In the genomic region with DNA sequence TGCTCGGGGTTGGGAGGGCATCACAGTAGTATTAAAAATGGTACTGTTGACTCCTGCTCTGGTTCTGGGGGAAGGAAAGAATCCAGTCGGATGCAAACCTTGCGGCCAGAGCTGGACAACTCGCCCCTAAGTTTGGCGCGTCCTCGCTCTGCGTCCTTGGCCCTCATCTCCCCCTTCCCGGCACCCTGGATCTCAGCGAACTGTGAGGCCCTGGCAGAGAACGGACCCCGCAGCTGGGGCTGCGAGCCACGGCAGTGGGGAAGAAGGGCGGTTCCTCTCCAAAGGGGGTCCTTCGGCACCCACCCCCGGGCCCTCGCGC, we compare ENCODE assay signal across 8 cellular contexts. TPM values are rescaled to one million over a fixed set of nuclear protein-coding genes. Genes with fewer than 3 reads are reported as not detected.
DNase-seq lines count a peak whose midpoint lies in the region; ATAC-seq and TF ChIP-seq lines count a peak whose summit lies in the region.

No MANE protein-coding gene starts in this region.

- DNase-seq in CD4-positive, alpha-beta T cell: no peak
- no peak for DNase-seq in Karpas-422
- no peak for DNase-seq in HK-2 (ENCODE audit: unreplicated experiment)
- no peak for DNase-seq in stimulated activated CD4-positive, alpha-beta T cell treated with anti-CD3 and anti-CD28 coated beads, Interleukin-4, amount 100 ng/mL, for 4 hours

- H3K4me1 ChIP-seq in Karpas-422 (ENCODE audit: low read length) (no peaks in the 10 kb centered on the region), ectodermal cell (ENCODE audit: control insufficient read depth, insufficient read depth, low read length) (no peaks in the 10 kb centered on the region)

- POLR2A ChIA-PET in CD4-positive, alpha-beta T cell (lab: Charles Lee): interaction anchor here (0.7 to 5.0 kb wide), 9 partner anchors 12 to 195 kb away, joined by 3 to 43 read pairs (median 5); a partner anchor contains a TSS

- H3K4me2 ChIP-seq in Karpas-422 (ENCODE audit: low read depth, low read length, poor library complexity, severe bottlenecking): peak overlapping the region; percentile 77

- H3K27ac ChIP-seq in CD4-positive, alpha-beta T cell (ENCODE audit: low read depth, low read length): peak overlapping the region; percentile 53
- H3K27ac ChIP-seq in Karpas-422 (ENCODE audit: low read length): no peak overlapping the region
- no peak overlapping the region for H3K27ac ChIP-seq in ectodermal cell (ENCODE audit: insufficient read depth, low read depth, low read length, poor library complexity, severe bottlenecking)

- no peaks in the 10 kb centered on the region for H4K20me1 ChIP-seq in Karpas-422 (ENCODE audit: insufficient read depth, low read depth, low read length)

- CTCF ChIA-PET in CD4-positive, alpha-beta T cell (lab: Charles Lee): interaction anchor here (0.6 to 3.0 kb wide), 8 partner anchors 12 to 101 kb away, joined by 3 to 18 read pairs (median 3); a partner anchor contains a TSS

- intact Hi-C loops in CD4-positive, alpha-beta T cell (cut with DNase I, micrococcal nuclease): loop anchor here (2.0 to 10.0 kb wide), 4 partner anchors 14 to 112 kb away; a partner anchor contains a TSS

- peak overlapping the region; percentile 84 for H3K4me3 Mint-ChIP-seq in CD4-positive, alpha-beta T cell
- H3K4me3 Mint-ChIP-seq in nephron: peak overlapping the region; percentile 75 to 88 (median 82)

- H2AFZ ChIP-seq in Karpas-422 (ENCODE audit: low read length): peak overlapping the region; percentile 84; the same call in 1 of the 2 replicates

- H3K9ac ChIP-seq in Karpas-422 (ENCODE audit: low read length): peak overlapping the region; percentile 60

- TF ChIP-seq CTCF in CD4-positive, alpha-beta T cell (IDR thresholded peaks at IDR 0.05): no peak
- TF ChIP-seq CTCF in nephron (IDR thresholded peaks at IDR 0.05; ENCODE audit: unreplicated experiment in 3 of 3): no peak

- WGBS in ectodermal cell, 2 experiments: 5% methylated on average over 19 of the region's 19 CpGs

- H3K4me1 Mint-ChIP-seq in CD4-positive, alpha-beta T cell (ENCODE audit: low read depth): peaks cover 72% of the 10 kb centered on the region
- H3K4me1 Mint-ChIP-seq in nephron: no peaks in the 10 kb centered on the region

- H3K27ac Mint-ChIP-seq in CD4-positive, alpha-beta T cell: peak overlapping the region; percentile 88
- H3K27ac Mint-ChIP-seq in nephron: peak overlapping the region in 1 of 3 experiments; percentile 38

- H3K79me2 ChIP-seq in Karpas-422 (ENCODE audit: low read length): no peaks in the 10 kb centered on the region

- H3K27me3 ChIP-seq in CD4-positive, alpha-beta T cell (ENCODE audit: control insufficient read depth, insufficient read depth, low read length): no peaks in the 10 kb centered on the region
- H3K27me3 ChIP-seq in Karpas-422 (ENCODE audit: low read length): no peaks in the 10 kb centered on the region
- H3K27me3 ChIP-seq in ectodermal cell (ENCODE audit: control insufficient read depth, insufficient read depth, low read length, poor library complexity, severe bottlenecking): peaks cover 17% of the 10 kb centered on the region

- H3K36me3 ChIP-seq in Karpas-422 (ENCODE audit: insufficient read depth, low read length): no peaks in the 10 kb centered on the region
- no peaks in the 10 kb centered on the region for H3K36me3 ChIP-seq in ectodermal cell (ENCODE audit: control insufficient read depth, insufficient read depth, low read length)

- no peaks in the 10 kb centered on the region for H3K27me3 Mint-ChIP-seq in CD4-positive, alpha-beta T cell
- H3K27me3 Mint-ChIP-seq in nephron (ENCODE audit: low read depth): no peaks in the 10 kb centered on the region

- H3K4me3 ChIP-seq in Karpas-422 (ENCODE audit: low read length) (peak overlapping the region; percentile 71), ectodermal cell (ENCODE audit: insufficient read depth, low read depth, low read length) (peak overlapping the region; percentile 51)

- H3K9me2 ChIP-seq in Karpas-422 (replicated peaks; ENCODE audit: insufficient read depth, low read length): no peaks in the 10 kb centered on the region

- H3K36me3 Mint-ChIP-seq in CD4-positive, alpha-beta T cell (ENCODE audit: low read depth): peaks cover 11% of the 10 kb centered on the region
- H3K36me3 Mint-ChIP-seq in nephron (ENCODE audit: low read depth): no peaks in the 10 kb centered on the region

- ATAC-seq in CD4-positive, alpha-beta T cell (ENCODE audit: poor library complexity): no peak
- ATAC-seq in GM18870 (IDR thresholded peaks at IDR 0.05; ENCODE audit: unreplicated experiment): no peak
- no peak for ATAC-seq in GM21447 (IDR thresholded peaks at IDR 0.05; ENCODE audit: unreplicated experiment)

- no peaks in the 10 kb centered on the region for H3K9me3 ChIP-seq in CD4-positive, alpha-beta T cell (ENCODE audit: control insufficient read depth, low read length)
- 0 out of 2 replicates have a peak, but pooled peaks cover 5% of the 10 kb centered on the region for H3K9me3 ChIP-seq in Karpas-422 (ENCODE audit: low read length)
- no peaks in the 10 kb centered on the region for H3K9me3 ChIP-seq in ectodermal cell (ENCODE audit: control insufficient read depth, low read length)

- no peaks in the 10 kb centered on the region for H3K9me3 Mint-ChIP-seq in CD4-positive, alpha-beta T cell
- H3K9me3 Mint-ChIP-seq in nephron: peaks cover 2% of the 10 kb centered on the region

RNA-seq across cellular contexts. Expression of a gene that starts 14.0 kb away (rescaled TPM):
- total RNA-seq in CD4-positive, alpha-beta T cell: 10 to 100 TPM; 43.3 to 45.3 TPM
- total RNA-seq in Karpas-422 (2014; rRNA removed; shearing (Covaris generic); ENCODE audit: low replicate concordance): 0.61 and 2.6 TPM in 2 replicates
- 3.8 TPM for polyA plus RNA-seq in ectodermal cell (2013, experiment 1 of 4)
- polyA plus RNA-seq in ectodermal cell (2013, experiment 2 of 4): 3.7 TPM
- polyA plus RNA-seq in ectodermal cell (2013, experiment 3 of 4): 3.1 TPM
- polyA plus RNA-seq in ectodermal cell (2013, experiment 4 of 4): 3.7 TPM

Comparison
In these comparisons a context has a peak if more than half of its experiments do, and no peak if none do; other contexts are left out.
1. RNA of a gene that starts 14.0 kb away (total RNA-seq): 43.3 to 45.3 TPM in CD4-positive, alpha-beta T cell; 0.61 to 2.6 TPM in Karpas-422; every median in the first group is over 10 times any median in the second.